ENCODE assay signal across 8 cellular contexts in genomic region chr17:64147110-64148016, GRCh38. TPM values are rescaled to one million over a fixed set of nuclear protein-coding genes. Genes with fewer than 3 reads are reported as not detected.
DNase-seq lines count a peak whose midpoint lies in the region; ATAC-seq, FAIRE-seq and TF ChIP-seq lines count a peak whose summit lies in the region.

No MANE protein-coding gene starts in this region.

- peak overlapping the region; percentile 73 to 74; a peak in 3 of 4 replicates for H3K4me3 ChIP-seq in DND-41 (ENCODE audit: low read depth in 1 of 2, low read length in 2 of 2)
- peak overlapping the region; percentile 64 for H3K4me3 ChIP-seq in K562
- peak overlapping the region in 1 of 2 donors; percentile 89 for H3K4me3 ChIP-seq in muscle layer of colon (ENCODE audit: low read depth in 1 of 2, low read length in 2 of 2)

- TF ChIP-seq CTCF in DND-41 (IDR thresholded peaks at IDR 0.05; ENCODE audit: borderline replicate concordance, extremely low read depth, low read length, poor library complexity, severe bottlenecking) (no peak), K562 (IDR thresholded peaks at IDR 0.05 in 2 of 3, conservative IDR thresholded peaks at IDR 0.05 in 1 of 3; ENCODE audit: insufficient read depth in 2 of 3, low read depth in 1 of 3, low read length in 3 of 3) (no peak)

- H3K27me3 ChIP-seq in DND-41 (ENCODE audit: insufficient read depth, low read length, poor library complexity) (no peaks in the 10 kb centered on the region), K562 (ENCODE audit: control insufficient read depth in 2 of 2, insufficient read depth in 2 of 2, low read length in 2 of 2) (no peaks in the 10 kb centered on the region), muscle layer of colon (ENCODE audit: control insufficient read depth in 1 of 2, insufficient read depth in 2 of 2, low read length in 2 of 2) (no peaks in the 10 kb centered on the region)

- peaks cover 20% of the 10 kb centered on the region for H3K4me1 ChIP-seq in DND-41 (ENCODE audit: insufficient read depth, low read length)
- H3K4me1 ChIP-seq in K562 (replicated peaks in 1 of 2; ENCODE audit: control insufficient read depth in 2 of 2, insufficient read depth in 2 of 2, low read length in 2 of 2) = peaks cover 9 to 18% of the 10 kb centered on the region in 2 experiments; a peak in 4 of 5 replicates
- peaks cover 17% of the 10 kb centered on the region for H3K4me1 ChIP-seq in muscle layer of colon (ENCODE audit: insufficient read depth, low read length)

- peak overlapping the region; percentile 81 for H3K9ac ChIP-seq in DND-41 (ENCODE audit: low read depth, low read length)
- peak overlapping the region; percentile 82 to 94 for H3K9ac ChIP-seq in K562 (ENCODE audit: insufficient read depth in 1 of 2, low read depth in 2 of 2, low read length in 2 of 2)
- peak overlapping the region; percentile 65 for H3K9ac ChIP-seq in muscle layer of colon (ENCODE audit: low read length)

- no TSS peak for BruUV-seq in K562 (replicated peaks; lab: Mats Ljungman, UMichigan)

- H2AFZ ChIP-seq in DND-41 (ENCODE audit: low read depth, low read length) (no peak overlapping the region), K562 (ENCODE audit: low read depth, low read length) (no peak overlapping the region)

- ATAC-seq in DND-41 (ENCODE audit: insufficient read depth, low read depth) (no peak), K562 (peak; percentile 16), GM19351 (IDR thresholded peaks at IDR 0.05; ENCODE audit: unreplicated experiment) (no peak)

- H3K79me2 ChIP-seq in DND-41 (ENCODE audit: insufficient read depth, low read length) = peaks cover 17% of the 10 kb centered on the region
- peaks cover 25% of the 10 kb centered on the region for H3K79me2 ChIP-seq in K562 (ENCODE audit: control insufficient read depth, insufficient read depth, low read length)

- H3K9me3 ChIP-seq in DND-41 (ENCODE audit: insufficient read depth, low read length, severe bottlenecking) (no peaks in the 10 kb centered on the region), K562 (replicated peaks; ENCODE audit: control insufficient read depth, insufficient read depth, low read depth, low read length) (no peaks in the 10 kb centered on the region), muscle layer of colon (ENCODE audit: low read length) (no peaks in the 10 kb centered on the region)

- H4K20me1 ChIP-seq in DND-41 (ENCODE audit: insufficient read depth, low read length) = 0 out of 2 replicates have a peak, but pooled peaks cover 5% of the 10 kb centered on the region
- H4K20me1 ChIP-seq in K562 (replicated peaks; ENCODE audit: control insufficient read depth, insufficient read depth, low read length) = no peaks in the 10 kb centered on the region

- intact Hi-C loops in K562 (cut with micrococcal nuclease) = loop anchor here (2.0 to 10.0 kb wide), 3 partner anchors 115 to 373 kb away; partner anchors contain the start of genes CCDC47, DDX42 and TEX2

- H3K27ac ChIP-seq in DND-41 (ENCODE audit: low read length) = peak overlapping the region; percentile 86
- peak overlapping the region; percentile 93 for H3K27ac ChIP-seq in K562 (ENCODE audit: extremely low read depth, low read depth, low read length)
- peak overlapping the region; percentile 97 for H3K27ac ChIP-seq in muscle layer of colon (ENCODE audit: low read depth, low read length)

- POLR2A ChIA-PET in K562 (lab: Yijun Ruan, JAX) = interaction anchor here (0.5 to 4.4 kb wide), 6 partner anchors 15 to 191 kb away, joined by 3 to 35 read pairs (median 7); no protein-coding TSS in a partner anchor

- CTCF ChIA-PET in K562 (lab: Yijun Ruan, JAX; ENCODE audit: low intra/inter-chr PET ratio) = no interaction called here

- peak overlapping the region; percentile 73 for H3K4me2 ChIP-seq in DND-41 (ENCODE audit: insufficient read depth, low read length)
- H3K4me2 ChIP-seq in K562 (ENCODE audit: insufficient read depth, low read length) = peak overlapping the region; percentile 87

- H3K36me3 ChIP-seq in DND-41 (ENCODE audit: insufficient read depth, low read length) (peaks cover 30% of the 10 kb centered on the region), K562 (ENCODE audit: control insufficient read depth, insufficient read depth, low read length) (peaks cover 60% of the 10 kb centered on the region), muscle layer of colon (ENCODE audit: insufficient read depth, low read length) (peaks cover 23% of the 10 kb centered on the region)

- DNase-seq in DND-41 (no peak), K562 (ENCODE audit: extremely low read depth in 1 of 4, low spot score in 3 of 4) (peak in 2 of 4 experiments; percentile 28 to 45), SKM-1 treated with dmso at 0.1 percent for 144 hours (lab: John Stamatoyannopoulos, UW; ENCODE audit: unreplicated experiment) (no peak), NCI-H1105 treated with DMSO at 0.1 percent for 48 hours (lab: John Stamatoyannopoulos, UW) (no peak)
- DNase-seq in activated CD4-positive, CD25-positive, alpha-beta regulatory T cell treated with anti-CD3 and anti-CD28 coated beads, Interleukin-2, amount 50 U/mL, for 72 hours = no peak

- in situ Hi-C loops in K562 (cut with MboI) = no loop called here

- TF ChIP-seq RAD21 in Ishikawa (IDR thresholded peaks at IDR 0.05; ENCODE audit: low read depth) (no peak), K562 (CRISPR knock-in tag; conservative IDR thresholded peaks at IDR 0.05 in 1 of 2, IDR thresholded peaks at IDR 0.05 in 1 of 2) (no peak)

- TF ChIP-seq EP300 in Ishikawa (IDR thresholded peaks at IDR 0.05; ENCODE audit: borderline replicate concordance) (no peak; the same call in 1 of the 2 replicates), K562 (IDR thresholded peaks at IDR 0.05; ENCODE audit: low read length) (no peak)

- WGBS in K562 (ENCODE audit: insufficient coverage, low coverage, missing lambda C conversion rate) = 12% methylated on average over 15 of the region's 15 CpGs

- no peaks in the 10 kb centered on the region for H3K9me1 ChIP-seq in K562 (ENCODE audit: control insufficient read depth, insufficient read depth, low read length)

- FAIRE-seq in K562 (lab: Jason Lieb, UNC) = peak; percentile 44

- TF ChIP-seq POLR2A in K562 (conservative IDR thresholded peaks at IDR 0.05) = peak; percentile 27

TF ChIP-seq in Ishikawa, 13 proteins besides CTCF, POLR2A, EP300 and RAD21 (continues in another document):
- TF ChIP-seq CREB1 (IDR thresholded peaks at IDR 0.05; ENCODE audit: low read depth) = no peak

TF ChIP-seq in K562, 482 proteins besides CTCF, POLR2A, EP300 and RAD21 (continues in another document):
- TF ChIP-seq ZNF592 (IDR thresholded peaks at IDR 0.05) = peak; percentile 66
- no peak for TF ChIP-seq RBBP5 (IDR thresholded peaks at IDR 0.05; ENCODE audit: borderline replicate concordance, insufficient read depth, low read length, poor library complexity, severe bottlenecking)
- 0 out of 2 replicates have a peak, but pooled peaks have one; percentile 18 for TF ChIP-seq ZNF766 (CRISPR knock-in tag; conservative IDR thresholded peaks at IDR 0.05)
- no peak for TF ChIP-seq MXD1 (CRISPR knock-in tag; IDR thresholded peaks at IDR 0.05; ENCODE audit: borderline replicate concordance, poor library complexity, severe bottlenecking)

RNA-seq across cellular contexts. Expression of gene ERN1, which starts 17.4 kb away (rescaled TPM):
- 41.9 and 57.7 TPM in 2 replicates for total RNA-seq in K562 (2011; cell fraction: chromatin; rRNA removed; ENCODE audit: low replicate concordance)
- 29.5 and 31.2 TPM in 2 replicates for total RNA-seq in K562 (2011; cell fraction: nucleolus; rRNA removed)
- 35.3 and 46.4 TPM in 2 replicates for total RNA-seq in K562 (2011; cell fraction: nucleoplasm; rRNA removed)
- total RNA-seq in K562 (2014; rRNA removed) = 7.9 and 10.2 TPM in 2 replicates
- 7.3 and 12.3 TPM in 2 replicates for total RNA-seq in K562 (2014; rRNA removed; fragmentation: Illumina TruSeq; extraction: Trizol)
- total RNA-seq in K562 (2015; rRNA removed; fragmentation: Illumina TruSeq; extraction: Trizol) = 5.4 TPM in 2 replicates
- 19.2 and 22.5 TPM in 2 replicates for total RNA-seq in K562 (2021)
- 9.1 and 11.3 TPM in 2 replicates for polyA plus RNA-seq in K562 (2011; rRNA removed)
- 3.3 and 5.2 TPM in 2 replicates for polyA plus RNA-seq in K562 (2011; cell fraction: cytosol; rRNA removed)
- polyA plus RNA-seq in K562 (2011; cell fraction: nucleus; rRNA removed) = 9.2 and 9.7 TPM in 2 replicates
- polyA plus RNA-seq in K562 (2012) = 5.1 and 14.2 TPM in 2 replicates
- 6.6 and 8.2 TPM in 2 replicates for polyA plus RNA-seq in K562 (2014; fragmentation: Illumina TruSeq; extraction: Trizol)
- polyA plus RNA-seq in K562 (2014; fragmentation: Nextera tagmentation; extraction: Ambion mirVana) = 1 to 10 TPM; 2.1 to 4.3 TPM
- polyA plus RNA-seq in K562 (2014; rRNA removed) = 7.0 and 8.6 TPM in 2 replicates
- 8.2 and 11.4 TPM in 2 replicates for polyA minus RNA-seq in K562 (2011; rRNA and poly(A)+ RNA removed)
- polyA minus RNA-seq in K562 (2011; cell fraction: cytosol; rRNA and poly(A)+ RNA removed) = 4.9 and 5.2 TPM in 2 replicates
- polyA minus RNA-seq in K562 (2011; cell fraction: nucleus; rRNA and poly(A)+ RNA removed) = 8.3 and 12.1 TPM in 2 replicates
